In the genomic region with DNA sequence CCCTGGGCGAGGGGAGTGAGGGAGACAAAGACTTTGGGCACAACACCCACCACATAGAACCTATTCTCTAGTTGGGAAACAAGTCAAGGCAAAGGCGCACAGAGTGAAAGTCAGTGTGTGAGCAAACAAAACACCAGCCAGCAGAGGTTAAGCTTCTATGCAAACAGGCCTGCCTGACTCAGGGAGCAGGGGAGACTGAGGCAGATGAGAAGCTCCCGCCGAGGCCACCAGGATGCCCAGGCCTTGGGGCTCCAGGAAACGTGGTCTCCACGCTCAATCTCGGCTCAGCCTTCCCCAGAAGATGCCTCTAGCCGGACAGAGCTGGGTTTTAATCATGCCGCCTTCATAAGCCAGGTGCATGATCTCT, we compare ENCODE assay signal across 9 cellular contexts.
DNase-seq lines count a peak whose midpoint lies in the region; ATAC-seq, FAIRE-seq and TF ChIP-seq lines count a peak whose summit lies in the region.
"Had no signal": no experiment of that assay in that cellular context is flagged by ENCODE, and none has a peak within 500 bp of the region (broad histone marks: within the 10 kb centered on the region; RNA-seq: fewer than 3 reads in every experiment).

No MANE protein-coding gene starts in this region.

- no peak for FAIRE-seq in urothelium cell line (lab: Jason Lieb, UNC)

- intact Hi-C loops in Calu3 (cut with micrococcal nuclease; ENCODE audit: unreplicated experiment), result loop anchor here (2.0 to 10.0 kb wide), 4 partner anchors 69 to 547 kb away; no protein-coding TSS in a partner anchor

- no peaks in the 10 kb centered on the region for H3K9me3 ChIP-seq in T-helper 17 cell (ENCODE audit: control insufficient read depth, low read length, poor library complexity, severe bottlenecking)
- H3K9me3 ChIP-seq: lower lobe of right lung had no signal

- H3K27me3 Mint-ChIP-seq in Calu3 (ENCODE audit: unreplicated experiment) (no peaks in the 10 kb centered on the region), HFFc6 (ENCODE audit: insufficient read depth) (peaks cover 4% of the 10 kb centered on the region), T-helper 17 cell (peaks cover 36% of the 10 kb centered on the region), mesothelial cell of epicardium (ENCODE audit: low read depth) (peaks cover 6% of the 10 kb centered on the region)
- H3K27me3 Mint-ChIP-seq in activated CD4-positive, alpha-beta memory T cell treated with anti-CD3 and anti-CD28 coated beads, Interleukin-2, amount 10 ng/mL, durations not matched to agents 7 days and 5 days, result peaks cover 19% of the 10 kb centered on the region

- no peak for ATAC-seq in T-helper 17 cell

- H3K27ac Mint-ChIP-seq in Calu3 (ENCODE audit: unreplicated experiment) (no peak overlapping the region), HFFc6 (no peak overlapping the region), T-helper 17 cell (no peak overlapping the region), mesothelial cell of epicardium (no peak overlapping the region)
- no peak overlapping the region for H3K27ac Mint-ChIP-seq in activated CD4-positive, alpha-beta memory T cell treated with anti-CD3 and anti-CD28 coated beads, Interleukin-2, amount 10 ng/mL, durations not matched to agents 7 days and 5 days

- POLR2A ChIA-PET in activated CD4-positive, alpha-beta memory T cell treated with anti-CD3 and anti-CD28 coated beads, Interleukin-2, amount 10 ng/mL, durations not matched to agents 7 days and 5 days (lab: Charles Lee), result interaction anchor here (0.9 kb wide), 1 partner anchor 121 kb away, joined by 3 read pairs; no protein-coding TSS in a partner anchor

- H3K36me3 Mint-ChIP-seq in Calu3 (ENCODE audit: insufficient read depth, unreplicated experiment), result no peaks in the 10 kb centered on the region
- H3K36me3 Mint-ChIP-seq in HFFc6 (ENCODE audit: low read depth), result no peaks in the 10 kb centered on the region
- no peaks in the 10 kb centered on the region for H3K36me3 Mint-ChIP-seq in T-helper 17 cell (ENCODE audit: low read depth)
- no peaks in the 10 kb centered on the region for H3K36me3 Mint-ChIP-seq in mesothelial cell of epicardium
- no peaks in the 10 kb centered on the region for H3K36me3 Mint-ChIP-seq in activated CD4-positive, alpha-beta memory T cell treated with anti-CD3 and anti-CD28 coated beads, Interleukin-2, amount 10 ng/mL, durations not matched to agents 7 days and 5 days (ENCODE audit: low read depth)

- TF ChIP-seq CTCF in Calu3 (IDR thresholded peaks at IDR 0.05; ENCODE audit: unreplicated experiment), result no peak
- TF ChIP-seq CTCF in HFFc6 (IDR thresholded peaks at IDR 0.05), result peak; percentile 73
- TF ChIP-seq CTCF in mesothelial cell of epicardium (IDR thresholded peaks at IDR 0.05; ENCODE audit: unreplicated experiment), result peak; percentile 60

- CTCF ChIA-PET in Calu3 (lab: Charles Lee), result interaction anchor here (0.6 to 3.0 kb wide), 30 partner anchors 8 to 551 kb away, joined by 3 to 38 read pairs (median 4); no protein-coding TSS in a partner anchor
- CTCF ChIA-PET in activated CD4-positive, alpha-beta memory T cell treated with anti-CD3 and anti-CD28 coated beads, Interleukin-2, amount 10 ng/mL, durations not matched to agents 7 days and 5 days (lab: Charles Lee), result interaction anchor here (0.6 to 6.3 kb wide), 22 partner anchors 8 to 546 kb away, joined by 3 to 58 read pairs (median 6); no protein-coding TSS in a partner anchor

- no TSS peak for BruUV-seq in Calu3 (replicated peaks; lab: Mats Ljungman, UMichigan)

- DNase-seq in Calu3, result no peak
- DNase-seq in HFFc6, result no peak
- no peak for DNase-seq in T-helper 17 cell
- no peak for DNase-seq in mesothelial cell of epicardium (ENCODE audit: low spot score in 2 of 2, unreplicated experiment in 2 of 2)
- DNase-seq in NCI-H69 (lab: John Stamatoyannopoulos, UW), result no peak
- DNase-seq in stimulated activated CD8-positive, alpha-beta memory T cell treated with anti-CD3 and anti-CD28 coated beads, Interleukin-4, amount 100 ng/mL, for 48 hours, result no peak
- no peak for DNase-seq in urothelium cell line (ENCODE audit: low spot score)
- no peak for DNase-seq in activated CD4-positive, alpha-beta memory T cell treated with anti-CD3 and anti-CD28 coated beads, Interleukin-2, amount 10 ng/mL, durations not matched to agents 7 days and 5 days

- peak overlapping the region; percentile 42 for H3K4me3 Mint-ChIP-seq in Calu3 (ENCODE audit: low read depth, unreplicated experiment)
- peak overlapping the region; percentile 79 for H3K4me3 Mint-ChIP-seq in HFFc6
- H3K4me3 Mint-ChIP-seq in T-helper 17 cell, result peak overlapping the region; percentile 86
- peak overlapping the region; percentile 62 for H3K4me3 Mint-ChIP-seq in mesothelial cell of epicardium
- no peak overlapping the region for H3K4me3 Mint-ChIP-seq in activated CD4-positive, alpha-beta memory T cell treated with anti-CD3 and anti-CD28 coated beads, Interleukin-2, amount 10 ng/mL, durations not matched to agents 7 days and 5 days

- H3K9me3 Mint-ChIP-seq in Calu3 (ENCODE audit: low read depth, unreplicated experiment) (no peaks in the 10 kb centered on the region), HFFc6 (no peaks in the 10 kb centered on the region), mesothelial cell of epicardium (no peaks in the 10 kb centered on the region)
- no peaks in the 10 kb centered on the region for H3K9me3 Mint-ChIP-seq in activated CD4-positive, alpha-beta memory T cell treated with anti-CD3 and anti-CD28 coated beads, Interleukin-2, amount 10 ng/mL, durations not matched to agents 7 days and 5 days

- H3K4me1 Mint-ChIP-seq in Calu3 (ENCODE audit: low read depth, unreplicated experiment), result no peaks in the 10 kb centered on the region
- H3K4me1 Mint-ChIP-seq in HFFc6 (ENCODE audit: low read depth), result peaks cover 38% of the 10 kb centered on the region
- H3K4me1 Mint-ChIP-seq in T-helper 17 cell, result peaks cover 15% of the 10 kb centered on the region
- peaks cover 26% of the 10 kb centered on the region for H3K4me1 Mint-ChIP-seq in mesothelial cell of epicardium
- peaks cover 18% of the 10 kb centered on the region for H3K4me1 Mint-ChIP-seq in activated CD4-positive, alpha-beta memory T cell treated with anti-CD3 and anti-CD28 coated beads, Interleukin-2, amount 10 ng/mL, durations not matched to agents 7 days and 5 days
